ENCODE assay signal across 29 cellular contexts in genomic region chr10:90977855-90978486, GRCh38. TPM values are rescaled to one million over a fixed set of nuclear protein-coding genes. Genes with fewer than 3 reads are reported as not detected.
DNase-seq lines count a peak whose midpoint lies in the region; ATAC-seq and TF ChIP-seq lines count a peak whose summit lies in the region.
"Had no signal": no experiment of that assay in that cellular context is flagged by ENCODE, and none has a peak within 500 bp of the region (broad histone marks: within the 10 kb centered on the region; RNA-seq: fewer than 3 reads in every experiment).

No MANE protein-coding gene starts in this region.

- H3K36me3 ChIP-seq in left ventricle myocardium inferior (peaks cover 8% of the 10 kb centered on the region), psoas muscle (ENCODE audit: insufficient read depth in 1 of 2, low read depth in 1 of 2) (no peaks in the 10 kb centered on the region), upper lobe of left lung (no peaks in the 10 kb centered on the region), GM23338 (ENCODE audit: insufficient read depth) (no peaks in the 10 kb centered on the region)
- H3K36me3 ChIP-seq: transverse colon had no signal

- H3K4me3 ChIP-seq in left ventricle myocardium inferior: no peak overlapping the region
- H3K4me3 ChIP-seq in psoas muscle: no peak overlapping the region
- H3K4me3 ChIP-seq in upper lobe of left lung: no peak overlapping the region
- H3K4me3 ChIP-seq in GM23338: no peak overlapping the region
- H3K4me3 ChIP-seq: coronary artery, skin epidermis, transverse colon had no signal

- H3F3A ChIP-seq in GM23338 (replicated peaks; ENCODE audit: low read depth): no peaks in the 10 kb centered on the region

- peaks cover 14% of the 10 kb centered on the region for H3K9me3 ChIP-seq in left ventricle myocardium inferior (replicated peaks)
- peaks cover 8% of the 10 kb centered on the region for H3K9me3 ChIP-seq in psoas muscle
- H3K9me3 ChIP-seq in upper lobe of left lung: no peaks in the 10 kb centered on the region
- H3K9me3 ChIP-seq: transverse colon had no signal

- H3K4me1 ChIP-seq in left ventricle myocardium inferior (peaks cover 2% of the 10 kb centered on the region), psoas muscle (no peaks in the 10 kb centered on the region), upper lobe of left lung (no peaks in the 10 kb centered on the region), GM23338 (ENCODE audit: insufficient read depth) (no peaks in the 10 kb centered on the region)
- H3K4me1 ChIP-seq: transverse colon had no signal

- intact Hi-C loops in left ventricle myocardium inferior (cut with micrococcal nuclease) (no loop called here), Right ventricle myocardium superior (cut with DNase I) (no loop called here), psoas muscle (cut with DNase I) (loop anchor here in 1 of 2 donors (10.0 kb wide), 1 partner anchor 233 kb away; no protein-coding TSS in a partner anchor)

- no peaks in the 10 kb centered on the region for H3K36me3 Mint-ChIP-seq in GM23338 (ENCODE audit: low read depth)
- H3K36me3 Mint-ChIP-seq: activated CD4-positive, alpha-beta memory T cell treated with anti-CD3 and anti-CD28 coated beads for 36 hours; activated naive CD4-positive, alpha-beta T cell treated with anti-CD3 and anti-CD28 coated beads, Interleukin-2, amount 50 U/mL, for 24 hours; naive thymus-derived CD8-positive, alpha-beta T cell had no signal

- no peaks in the 10 kb centered on the region for H3K9me3 Mint-ChIP-seq in GM23338
- H3K9me3 Mint-ChIP-seq: activated naive CD4-positive, alpha-beta T cell treated with anti-CD3 and anti-CD28 coated beads, Interleukin-2, amount 50 U/mL, for 24 hours; CD8-positive, alpha-beta memory T cell had no signal

- TF ChIP-seq EP300 in upper lobe of left lung (IDR thresholded peaks at IDR 0.05): no peak

- DNase-seq in left ventricle myocardium inferior (no peak), Right ventricle myocardium superior (no peak), psoas muscle (no peak), upper lobe of left lung (no peak), GM23338 (ENCODE audit: low spot score) (no peak)
- DNase-seq: activated CD4-positive, alpha-beta memory T cell treated with anti-CD3 and anti-CD28 coated beads for 36 hours; activated CD4-positive, CD25-positive, alpha-beta regulatory T cell; activated CD8-positive, alpha-beta memory T cell treated with anti-CD3 and anti-CD28 coated beads, Interleukin-2, amount 50 U/mL, for 48 hours; CD8-positive, alpha-beta memory T cell; DMS 273 treated with DMSO at 0.1 percent for 48 hours; effector memory CD4-positive, alpha-beta T cell; erythroblast; H7; kidney; naive thymus-derived CD8-positive, alpha-beta T cell; NCI-H2029 treated with DMSO at 0.1 percent for 48 hours; NCI-H526; NK-92 treated with Interleukin-12 subunit alpha and Interleukin-12 subunit beta, amount 100 ng/mL, for 24 hours; occipital lobe; SHP77 treated with DMSO at 0.1 percent for 48 hours; transverse colon had no signal

- TF ChIP-seq CTCF in left ventricle myocardium inferior (IDR thresholded peaks at IDR 0.05; ENCODE audit: borderline replicate concordance): no peak
- TF ChIP-seq CTCF in psoas muscle (IDR thresholded peaks at IDR 0.05): no peak
- TF ChIP-seq CTCF in upper lobe of left lung (IDR thresholded peaks at IDR 0.05): no peak
- no peak for TF ChIP-seq CTCF in GM23338 (conservative IDR thresholded peaks at IDR 0.05; ENCODE audit: low read depth in 2 of 2)

- H4K20me1 ChIP-seq in GM23338 (replicated peaks; ENCODE audit: insufficient read depth): no peaks in the 10 kb centered on the region; the same call in 1 of the 2 replicates

- no peak for ATAC-seq in Right ventricle myocardium superior (ENCODE audit: poor library complexity)
- peak; percentile 4 for ATAC-seq in GM21576 (IDR thresholded peaks at IDR 0.05; ENCODE audit: unreplicated experiment)
- peak; percentile 11 for ATAC-seq in HG03064 (IDR thresholded peaks at IDR 0.05; ENCODE audit: low read depth, unreplicated experiment)
- ATAC-seq in psoas muscle: peak; percentile 70 to 95 (median 79)
- ATAC-seq in upper lobe of left lung (ENCODE audit: low FRiP score in 2 of 2): no peak
- ATAC-seq in GM23338: no peak
- no peak for ATAC-seq in GM19455 (IDR thresholded peaks at IDR 0.05; ENCODE audit: unreplicated experiment)
- ATAC-seq: naive thymus-derived CD8-positive, alpha-beta T cell had no signal

- no peak overlapping the region for H2AFZ ChIP-seq in GM23338

- 30 to 94% (median 92%) methylated on average over 3 of the region's 3 CpGs for WGBS in psoas muscle, 3 donors
- WGBS in upper lobe of left lung, 2 donors: 60 to 91% methylated on average over 3 of the region's 3 CpGs

- no peak overlapping the region for H3K27ac Mint-ChIP-seq in GM23338
- H3K27ac Mint-ChIP-seq: activated CD4-positive, alpha-beta memory T cell treated with anti-CD3 and anti-CD28 coated beads for 36 hours; activated naive CD4-positive, alpha-beta T cell treated with anti-CD3 and anti-CD28 coated beads, Interleukin-2, amount 50 U/mL, for 24 hours; naive thymus-derived CD8-positive, alpha-beta T cell had no signal

- H3K4me1 Mint-ChIP-seq in GM23338: no peaks in the 10 kb centered on the region
- H3K4me1 Mint-ChIP-seq: activated naive CD4-positive, alpha-beta T cell treated with anti-CD3 and anti-CD28 coated beads, Interleukin-2, amount 50 U/mL, for 24 hours; CD8-positive, alpha-beta memory T cell had no signal

- no peak overlapping the region for H3K4me2 ChIP-seq in GM23338

- H3K9me2 ChIP-seq in GM23338 (ENCODE audit: insufficient read depth): 0 out of 2 replicates have a peak, but pooled peaks cover 5% of the 10 kb centered on the region

- H3K27ac ChIP-seq in left ventricle myocardium inferior (replicated peaks): peak overlapping the region; percentile 45
- no peak overlapping the region for H3K27ac ChIP-seq in psoas muscle
- no peak overlapping the region for H3K27ac ChIP-seq in upper lobe of left lung
- H3K27ac ChIP-seq in GM23338 (ENCODE audit: low read depth): no peak overlapping the region
- H3K27ac ChIP-seq: coronary artery, skin epidermis, transverse colon had no signal

- H3K27me3 Mint-ChIP-seq in GM23338 (ENCODE audit: insufficient read depth, low read depth, poor library complexity): peaks cover 3% of the 10 kb centered on the region
- H3K27me3 Mint-ChIP-seq: activated naive CD4-positive, alpha-beta T cell treated with anti-CD3 and anti-CD28 coated beads, Interleukin-2, amount 50 U/mL, for 24 hours had no signal

- TF ChIP-seq POLR2A in upper lobe of left lung (IDR thresholded peaks at IDR 0.05): no peak

- H3K4me3 Mint-ChIP-seq in GM23338: no peak overlapping the region
- H3K4me3 Mint-ChIP-seq: activated CD4-positive, alpha-beta memory T cell treated with anti-CD3 and anti-CD28 coated beads for 36 hours; activated naive CD4-positive, alpha-beta T cell treated with anti-CD3 and anti-CD28 coated beads, Interleukin-2, amount 50 U/mL, for 24 hours; CD8-positive, alpha-beta memory T cell; naive thymus-derived CD8-positive, alpha-beta T cell had no signal

- H3K27me3 ChIP-seq in left ventricle myocardium inferior (ENCODE audit: low read depth) (no peaks in the 10 kb centered on the region), psoas muscle (ENCODE audit: insufficient read depth in 3 of 3, low read length in 2 of 3) (peaks cover 0 to 3% (median 0%) of the 10 kb centered on the region in 3 donors), upper lobe of left lung (no peaks in the 10 kb centered on the region), GM23338 (ENCODE audit: insufficient read depth) (peaks cover 9% of the 10 kb centered on the region; the same call in 1 of the 2 replicates)
- H3K27me3 ChIP-seq: transverse colon had no signal

- H3K79me2 ChIP-seq in GM23338 (replicated peaks; ENCODE audit: insufficient read depth): no peaks in the 10 kb centered on the region

TF ChIP-seq in GM23338, 12 proteins besides CTCF, POLR2A, EP300 and RAD21:
- TF ChIP-seq ZNF331 (CRISPR knock-in tag; IDR thresholded peaks at IDR 0.05; ENCODE audit: low read depth) (no peak), POLR2AphosphoS5 (IDR thresholded peaks at IDR 0.05; ENCODE audit: low read depth) (no peak), CREB1 (CRISPR knock-in tag; IDR thresholded peaks at IDR 0.05; ENCODE audit: low read depth) (no peak), STAT1 (IDR thresholded peaks at IDR 0.05; ENCODE audit: unreplicated experiment) (no peak)

RNA-seq across cellular contexts. Expression of gene ANKRD1, which starts 57.1 kb away (rescaled TPM):
- 2,047 TPM for total RNA-seq in left ventricle myocardium inferior
- 1,733 TPM for total RNA-seq in Right ventricle myocardium superior
- total RNA-seq in psoas muscle: 1,000 to 10,000 TPM; 1,558 to 6,044 (median 2,711) TPM
- 1,000 to 10,000 TPM in 2 of 3 donors, 100 to 1,000 TPM in 1; 104 to 1,576 (median 1,443) TPM for polyA plus RNA-seq in psoas muscle
- total RNA-seq in upper lobe of left lung: 100 to 1,000 TPM in 2 of 6 donors, 10 to 100 TPM in 3, not detected in 1; 28.0 to 223 (median 46.6) TPM
- total RNA-seq in GM23338 (2014; rRNA removed; shearing (Covaris generic)): not detected in 2 replicates
- 0.10 TPM in 1 of 2 replicates, not detected in the other for polyA plus RNA-seq in GM23338 (2016; fragmentation: Nextera tagmentation; extraction: Ambion mirVana)
- total RNA-seq: activated CD4-positive, alpha-beta memory T cell treated with anti-CD3 and anti-CD28 coated beads for 36 hours; CD8-positive, alpha-beta memory T cell; HT-29; kidney; lower leg skin; naive thymus-derived CD8-positive, alpha-beta T cell; occipital lobe; transverse colon had no signal
- polyA plus RNA-seq: CD8-positive, alpha-beta memory T cell; naive thymus-derived CD8-positive, alpha-beta T cell had no signal

Comparison
In these comparisons a context has a peak if more than half of its experiments do, and no peak if none do; other contexts are left out.
1. ATAC-seq: peak in GM21576 (single experiment), HG03064 (single experiment) and psoas muscle (4 of 4); none in Right ventricle myocardium superior (single experiment), upper lobe of left lung (0 of 2), GM23338 (single experiment) and GM19455 (single experiment).